8 cellular contexts compared by ENCODE assay signal in the genomic region with DNA sequence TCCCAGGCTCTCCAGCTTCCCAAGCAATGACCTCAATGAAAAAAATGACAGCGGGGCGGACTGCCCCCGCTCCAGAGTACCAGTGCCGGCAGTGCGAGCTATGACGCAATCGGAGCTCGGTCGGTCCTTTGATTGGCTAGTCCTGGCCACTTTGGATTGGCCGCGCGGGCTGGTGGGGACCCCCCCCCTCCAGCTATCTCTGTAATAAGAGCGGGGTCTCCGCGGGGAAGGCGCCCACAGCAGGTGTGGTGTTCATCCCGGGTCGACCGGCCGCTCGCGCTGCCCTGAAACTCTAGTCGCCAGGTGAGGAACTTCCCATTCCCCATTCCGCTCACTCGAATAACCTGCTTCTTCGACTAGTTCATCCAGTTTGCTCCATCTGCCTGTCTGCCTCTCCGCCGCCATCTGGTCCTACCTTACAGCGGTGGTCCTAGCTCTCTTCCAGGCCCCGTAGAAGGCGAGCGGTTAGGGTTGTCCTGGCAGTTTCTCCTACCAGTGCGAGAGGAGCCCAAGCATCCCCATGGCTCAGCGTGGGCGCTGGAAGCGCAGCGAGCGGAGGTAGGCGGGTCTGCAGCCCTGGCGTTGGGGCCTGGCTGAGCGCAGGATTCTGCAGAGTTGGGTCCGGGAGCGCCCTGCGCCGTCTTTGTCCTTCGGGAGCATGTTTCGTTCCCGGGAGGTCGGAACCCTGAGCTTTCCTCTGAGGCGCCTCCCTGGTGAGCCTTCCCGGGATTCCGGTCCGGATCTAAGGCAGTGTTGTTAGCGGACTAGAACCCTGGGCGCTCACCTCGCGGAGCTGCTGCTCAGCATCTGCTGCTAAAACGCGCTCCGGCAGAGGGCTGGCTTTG. TPM values are rescaled to one million over a fixed set of nuclear protein-coding genes. Genes with fewer than 3 reads are reported as not detected.
DNase-seq lines count a peak whose midpoint lies in the region; ATAC-seq and TF ChIP-seq lines count a peak whose summit lies in the region.

A gene with protein sequence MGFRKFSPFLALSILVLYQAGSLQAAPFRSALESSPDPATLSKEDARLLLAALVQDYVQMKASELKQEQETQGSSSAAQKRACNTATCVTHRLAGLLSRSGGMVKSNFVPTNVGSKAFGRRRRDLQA (plus strand): TSS at position 233 of the 845 bp plus-strand sequence. CDS start 1,126 bp downstream, outside the sequence.

- POLR2A ChIA-PET in RWPE1 (lab: Yijun Ruan, JAX; ENCODE audit: low non-redundant PET) = no interaction called here

- 4 to 5% methylated on average over 53 to 59 of the region's 60 CpGs for WGBS in GM23248 (ENCODE audit: low coverage in 1 of 2, low lambda C conversion rate in 2 of 2, missing lambda C conversion rate in 2 of 2), 2 experiments
- WGBS in liver = 5% methylated on average over 60 of the region's 60 CpGs
- 5% methylated on average over 60 of the region's 60 CpGs for WGBS in thymus

- peaks cover 11% of the 10 kb centered on the region; the same call in 1 of the 2 replicates for H3K4me1 ChIP-seq in GM23248 (ENCODE audit: insufficient read depth)
- H3K4me1 ChIP-seq in liver (ENCODE audit: control insufficient read depth in 4 of 4, insufficient read depth in 4 of 4, low read length in 3 of 4) = peaks cover 9 to 20% (median 18%) of the 10 kb centered on the region in 4 donors
- H3K4me1 ChIP-seq in thymus (ENCODE audit: control insufficient read depth, insufficient read depth, low read length) = peaks cover 2% of the 10 kb centered on the region

- no peaks in the 10 kb centered on the region for H4K20me1 ChIP-seq in GM23248 (ENCODE audit: insufficient read depth)

- H3F3A ChIP-seq in GM23248 (ENCODE audit: insufficient read depth) = no peaks in the 10 kb centered on the region

- no peak within 1 kb of the TSS for H3K27ac ChIP-seq in GM23248
- H3K27ac ChIP-seq in RWPE1 = no peak within 1 kb of the TSS
- H3K27ac ChIP-seq in liver (ENCODE audit: low read depth in 1 of 2, low read length in 2 of 2) = no peak within 1 kb of the TSS
- no peak within 1 kb of the TSS for H3K27ac ChIP-seq in thymus (ENCODE audit: low read depth)

- no peaks in the 10 kb centered on the region for H3K36me3 ChIP-seq in GM23248 (ENCODE audit: low read depth)
- H3K36me3 ChIP-seq in liver (ENCODE audit: control insufficient read depth in 4 of 4, insufficient read depth in 3 of 4, low read depth in 1 of 4, low read length in 3 of 4) = no peaks in the 10 kb centered on the region
- H3K36me3 ChIP-seq in thymus (ENCODE audit: control insufficient read depth, insufficient read depth) = no peaks in the 10 kb centered on the region

- H3K4me3 ChIP-seq in GM23248 (peak within 1 kb of the TSS; percentile 63), liver (ENCODE audit: low read depth in 1 of 3, low read length in 3 of 3) (peak within 1 kb of the TSS; percentile 14 to 37 (median 28)), thymus (ENCODE audit: low read length) (peak within 1 kb of the TSS; percentile 11)

- peak; percentile 55 for DNase-seq in GM23248
- DNase-seq in RWPE1 (ENCODE audit: low spot score) = peak; percentile 12
- DNase-seq in central memory CD4-positive, alpha-beta T cell = peak; percentile 5
- DNase-seq in GM10266 (ENCODE audit: extremely low spot score) = no peak

- no peaks in the 10 kb centered on the region for H3K79me2 ChIP-seq in GM23248 (ENCODE audit: insufficient read depth)

- no peak for TF ChIP-seq CTCF in RWPE1 (conservative IDR thresholded peaks at IDR 0.05; ENCODE audit: low read depth)
- TF ChIP-seq CTCF in liver (IDR thresholded peaks at IDR 0.05; ENCODE audit: low read depth, low read length, missing input control) = no peak
- no peak for TF ChIP-seq CTCF in GM10266 (IDR thresholded peaks at IDR 0.05; ENCODE audit: control insufficient read depth, insufficient read depth, low read depth, missing control alignments)

- in situ Hi-C loops in GM23248 (cut with MboI) = loop anchor here (10.0 kb wide), 1 partner anchor 159 kb away; no protein-coding TSS in a partner anchor

- no peak for TF ChIP-seq RAD21 in liver (IDR thresholded peaks at IDR 0.05)

- peak within 1 kb of the TSS; percentile 74 for H2AFZ ChIP-seq in GM23248

- no peak within 1 kb of the TSS for H3K9ac ChIP-seq in GM23248
- no peak within 1 kb of the TSS for H3K9ac ChIP-seq in liver (ENCODE audit: low read depth in 1 of 2, low read length in 2 of 2)

- H3K27me3 ChIP-seq in GM23248 (replicated peaks; ENCODE audit: insufficient read depth) (peaks cover 22% of the 10 kb centered on the region), liver (ENCODE audit: control insufficient read depth in 4 of 4, insufficient read depth in 4 of 4, low read length in 3 of 4) (peaks cover 0 to 5% (median 5%) of the 10 kb centered on the region in 4 donors), thymus (ENCODE audit: control insufficient read depth, insufficient read depth) (peaks cover 24% of the 10 kb centered on the region)

- ATAC-seq in GM19463 (IDR thresholded peaks at IDR 0.05; ENCODE audit: unreplicated experiment) (no peak), GM21529 (IDR thresholded peaks at IDR 0.05; ENCODE audit: unreplicated experiment) (no peak)

- H3K9me3 ChIP-seq in GM23248 (ENCODE audit: low read depth) (no peaks in the 10 kb centered on the region), liver (ENCODE audit: control insufficient read depth in 4 of 4, low read length in 3 of 4) (no peaks in the 10 kb centered on the region), thymus (ENCODE audit: control insufficient read depth) (peaks cover 1% of the 10 kb centered on the region)

- peak within 1 kb of the TSS; percentile 57 for H3K4me2 ChIP-seq in GM23248 (ENCODE audit: unreplicated experiment)

- no peaks in the 10 kb centered on the region for H3K9me2 ChIP-seq in GM23248 (ENCODE audit: insufficient read depth)

- CTCF ChIA-PET in RWPE1 (lab: Yijun Ruan, JAX) = interaction anchor here (0.6 to 2.3 kb wide), 4 partner anchors 52 to 331 kb away, joined by 3 to 9 read pairs (median 3); no protein-coding TSS in a partner anchor

TF ChIP-seq in liver, 16 proteins besides CTCF, POLR2A, EP300 and RAD21:
- TF ChIP-seq, protein P1, sequence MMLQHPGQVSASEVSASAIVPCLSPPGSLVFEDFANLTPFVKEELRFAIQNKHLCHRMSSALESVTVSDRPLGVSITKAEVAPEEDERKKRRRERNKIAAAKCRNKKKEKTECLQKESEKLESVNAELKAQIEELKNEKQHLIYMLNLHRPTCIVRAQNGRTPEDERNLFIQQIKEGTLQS (IDR thresholded peaks at IDR 0.05) = peak; percentile 30
- no peak for TF ChIP-seq YY1 (IDR thresholded peaks at IDR 0.05)

RNA-seq across cellular contexts. Expression of the gene that starts here (rescaled TPM):
- total RNA-seq in GM23248 (2014; rRNA removed; shearing (Covaris generic)) = not detected in 2 replicates
- polyA plus RNA-seq in GM23248 (2016; fragmentation: Nextera tagmentation; extraction: Ambion mirVana) (not detected in 2 replicates), liver (under 1 TPM; 0.02 to 0.58 TPM), thymus (1.2 TPM)
- total RNA-seq in liver = 1 to 10 TPM in 1 of 2 donors, under 1 TPM in 1; 0.19 to 1.2 TPM

Comparison
In these comparisons a context has a peak if more than half of its experiments do, and no peak if none do; other contexts are left out.
1. Peak in DNase-seq, H3K4me3 ChIP-seq and H3K4me2 ChIP-seq in GM23248; RNA of the gene not detected or under 1 TPM.
2. H3K4me3 ChIP-seq: peak in every context shown above with its lines; median percentile 63 in GM23248; 28 in liver; 11 in thymus.